Comparison of ENCODE assay signal across 23 cellular contexts in genomic region chr18:51382081-51382480, GRCh38.
"Had no signal": no experiment of that assay in that cellular context is flagged by ENCODE, and none has a peak within 500 bp of the region (broad histone marks: within the 10 kb centered on the region; RNA-seq: fewer than 3 reads in every experiment).

No MANE protein-coding gene starts in this region.

- H3K9me3 Mint-ChIP-seq: dendritic cell treated with granulocyte-macrophage colony-stimulating factor and Interleukin-4, amounts not matched to agents 40 ng/mL and 50 ng/mL, for 4 days; effector memory CD8-positive, alpha-beta T cell had no signal

- ATAC-seq: effector memory CD8-positive, alpha-beta T cell; gastrocnemius medialis; heart right ventricle; left cardiac atrium; left lung; left ventricle myocardium superior; naive thymus-derived CD4-positive, alpha-beta T cell had no signal

- DNase-seq: colonic mucosa; cortex of kidney; effector CD8-positive, alpha-beta T cell; effector memory CD8-positive, alpha-beta T cell; foreskin fibroblast; foreskin melanocyte; gastrocnemius medialis; glutamatergic neuron; head of caudate nucleus; heart right ventricle; hippocampal formation; left cardiac atrium; left lung; left ventricle myocardium superior; lower lobe of right lung; mesenchymal stem cell; midbrain; naive thymus-derived CD4-positive, alpha-beta T cell had no signal

- H3K4me3 ChIP-seq: colonic mucosa, esophagus muscularis mucosa, gastrocnemius medialis, heart right ventricle, left lung, lower lobe of right lung had no signal

- H3K4me3 Mint-ChIP-seq: dendritic cell treated with granulocyte-macrophage colony-stimulating factor and Interleukin-4, amounts not matched to agents 40 ng/mL and 50 ng/mL, for 4 days; effector memory CD8-positive, alpha-beta T cell; naive thymus-derived CD4-positive, alpha-beta T cell had no signal

- H3K27me3 Mint-ChIP-seq: dendritic cell treated with granulocyte-macrophage colony-stimulating factor and Interleukin-4, amounts not matched to agents 40 ng/mL and 50 ng/mL, for 4 days had no signal

- H3K9me3 ChIP-seq: colonic mucosa, esophagus muscularis mucosa, gastrocnemius medialis, heart right ventricle, left lung, lower lobe of right lung had no signal

- FAIRE-seq: endothelial cell of umbilical vein, islet of Langerhans, keratinocyte had no signal

- H3K36me3 Mint-ChIP-seq: naive thymus-derived CD4-positive, alpha-beta T cell had no signal

- H3K27ac Mint-ChIP-seq: dendritic cell treated with granulocyte-macrophage colony-stimulating factor and Interleukin-4, amounts not matched to agents 40 ng/mL and 50 ng/mL, for 4 days; effector memory CD8-positive, alpha-beta T cell; naive thymus-derived CD4-positive, alpha-beta T cell had no signal

- H3K4me1 Mint-ChIP-seq: naive thymus-derived CD4-positive, alpha-beta T cell had no signal

- H3K36me3 ChIP-seq: colonic mucosa, esophagus muscularis mucosa, gastrocnemius medialis, heart right ventricle, left lung, lower lobe of right lung had no signal

- H3K27me3 ChIP-seq: colonic mucosa, esophagus muscularis mucosa, gastrocnemius medialis, heart right ventricle, left lung had no signal

- H3K27ac ChIP-seq: colonic mucosa, esophagus muscularis mucosa, gastrocnemius medialis, heart right ventricle, left lung, lower lobe of right lung had no signal

- H3K4me1 ChIP-seq: colonic mucosa, esophagus muscularis mucosa, gastrocnemius medialis, heart right ventricle, left lung, lower lobe of right lung had no signal
